ENCODE assay signal across 14 cellular contexts in genomic region chr10:8616166-8616565, GRCh38.
DNase-seq lines count a peak whose midpoint lies in the region; ATAC-seq, FAIRE-seq and TF ChIP-seq lines count a peak whose summit lies in the region.
"Had no signal": no experiment of that assay in that cellular context is flagged by ENCODE, and none has a peak within 500 bp of the region (broad histone marks: within the 10 kb centered on the region; RNA-seq: fewer than 3 reads in every experiment).

No MANE protein-coding gene starts in this region.

- no peak overlapping the region for H3K27ac Mint-ChIP-seq in natural killer cell treated with Interleukin-12 subunit alpha and Interleukin-12 subunit beta and Interleukin-15 and Interleukin-18, amount 100 ng/mL, for 72 hours
- H3K27ac Mint-ChIP-seq: CD4-positive, alpha-beta T cell had no signal

- RAD21 ChIA-PET in GM12878 (lab: Charles Lee; ENCODE audit: unreplicated experiment), result no interaction called here

- TF ChIP-seq RAD21 in GM12878 (IDR thresholded peaks at IDR 0.05; ENCODE audit: insufficient read depth, low read depth, low read length), result no peak

- no peaks in the 10 kb centered on the region for H4K20me1 ChIP-seq in GM12878 (ENCODE audit: control insufficient read depth, insufficient read depth)

- H2AFZ ChIP-seq in GM12878 (ENCODE audit: control insufficient read depth, low read depth, low read length), result no peak overlapping the region

- TF ChIP-seq EP300 in GM12878 (IDR thresholded peaks at IDR 0.05; ENCODE audit: borderline replicate concordance in 1 of 2, control insufficient read depth in 1 of 2, low read depth in 2 of 2, low read length in 2 of 2), result no peak; a peak in 1 of 4 replicates

- DNase-seq in GM10266 (ENCODE audit: extremely low spot score) (peak; percentile 8), GM12878 (ENCODE audit: low read depth, low spot score) (peak; percentile 19), brain microvascular endothelial cell (no peak), ascending aorta (ENCODE audit: low spot score in 2 of 2) (no peak)
- no peak for DNase-seq in natural killer cell treated with Interleukin-12 subunit alpha and Interleukin-12 subunit beta and Interleukin-15 and Interleukin-18, amount 100 ng/mL, for 72 hours (ENCODE audit: low spot score)
- no peak for DNase-seq in stimulated activated naive CD4-positive, alpha-beta T cell treated with Interleukin-2 at 50 U/mL for 16 hours (lab: John Stamatoyannopoulos, UW)
- DNase-seq: CD4-positive, alpha-beta T cell; left cardiac atrium; NCI-H1092; pancreas; T-helper 9 cell had no signal

- H3K9ac ChIP-seq in GM12878 (ENCODE audit: control insufficient read depth, insufficient read depth, low read length), result no peak overlapping the region

- in situ Hi-C loops in GM12878 (cut with MboI) (no loop called here), brain microvascular endothelial cell (cut with HindIII; ENCODE audit: low pct_ligation_motif_present, low sequenced_read_pairs) (no loop called here)

- no peaks in the 10 kb centered on the region for H3K36me3 Mint-ChIP-seq in natural killer cell treated with Interleukin-12 subunit alpha and Interleukin-12 subunit beta and Interleukin-15 and Interleukin-18, amount 100 ng/mL, for 72 hours

- H3K4me3 ChIP-seq in GM12878 (no peak overlapping the region), brain microvascular endothelial cell (ENCODE audit: low read depth, low read length) (no peak overlapping the region), ascending aorta (no peak overlapping the region)
- H3K4me3 ChIP-seq: pancreas, thyroid gland had no signal

- H3K36me3 ChIP-seq in GM12878 (ENCODE audit: control insufficient read depth in 2 of 2, insufficient read depth in 2 of 2, low read length in 1 of 2) (no peaks in the 10 kb centered on the region), brain microvascular endothelial cell (replicated peaks) (no peaks in the 10 kb centered on the region), ascending aorta (no peaks in the 10 kb centered on the region)
- H3K36me3 ChIP-seq: pancreas, thyroid gland had no signal

- no peak for TF ChIP-seq POLR2A in GM12878 (IDR thresholded peaks at IDR 0.05; ENCODE audit: low read depth, low read length)

- H3K27me3 ChIP-seq in GM12878 (replicated peaks in 1 of 2; ENCODE audit: control insufficient read depth in 2 of 2, insufficient read depth in 2 of 2, low read length in 1 of 2) (no peaks in the 10 kb centered on the region), brain microvascular endothelial cell (replicated peaks) (no peaks in the 10 kb centered on the region), ascending aorta (no peaks in the 10 kb centered on the region)
- H3K27me3 ChIP-seq: thyroid gland had no signal

- H3K4me2 ChIP-seq in GM12878 (ENCODE audit: control insufficient read depth, insufficient read depth), result no peak overlapping the region

- no peak overlapping the region for H3K4me3 Mint-ChIP-seq in natural killer cell treated with Interleukin-12 subunit alpha and Interleukin-12 subunit beta and Interleukin-15 and Interleukin-18, amount 100 ng/mL, for 72 hours
- H3K4me3 Mint-ChIP-seq: CD4-positive, alpha-beta T cell had no signal

- WGBS in GM12878 (ENCODE audit: insufficient coverage, insufficient replicate concordance, low lambda C conversion rate, missing lambda C conversion rate), result 1% methylated on average over 6 of the region's 6 CpGs

- H3K79me2 ChIP-seq in GM12878 (ENCODE audit: control insufficient read depth, insufficient read depth, low read length), result no peaks in the 10 kb centered on the region

- intact Hi-C loops in GM12878 (cut with micrococcal nuclease; ENCODE audit: unreplicated experiment), result no loop called here
- intact Hi-C loops in ascending aorta (cut with DNase I), result no loop called here

- no peaks in the 10 kb centered on the region; the same call in 2 of the 3 replicates for H3K9me3 ChIP-seq in GM12878 (replicated peaks; ENCODE audit: control insufficient read depth, insufficient read depth, low read length)
- no peaks in the 10 kb centered on the region for H3K9me3 ChIP-seq in ascending aorta
- H3K9me3 ChIP-seq: pancreas, thyroid gland had no signal

- H3K9me3 Mint-ChIP-seq in natural killer cell treated with Interleukin-12 subunit alpha and Interleukin-12 subunit beta and Interleukin-15 and Interleukin-18, amount 100 ng/mL, for 72 hours, result peaks cover 5% of the 10 kb centered on the region

- no peak for FAIRE-seq in GM12878 (lab: Jason Lieb, UNC)
- FAIRE-seq: pancreas had no signal

- CTCF ChIA-PET in GM12878 (lab: Yijun Ruan, JAX), result no interaction called here

- H3K4me1 ChIP-seq in GM12878 (ENCODE audit: control insufficient read depth, insufficient read depth, low read length) (no peaks in the 10 kb centered on the region), ascending aorta (no peaks in the 10 kb centered on the region)
- H3K4me1 ChIP-seq: pancreas had no signal

- H3K27me3 Mint-ChIP-seq in natural killer cell treated with Interleukin-12 subunit alpha and Interleukin-12 subunit beta and Interleukin-15 and Interleukin-18, amount 100 ng/mL, for 72 hours, result peaks cover 20 to 26% of the 10 kb centered on the region in 2 donors
- H3K27me3 Mint-ChIP-seq: CD4-positive, alpha-beta T cell had no signal

- no peaks in the 10 kb centered on the region for H3K4me1 Mint-ChIP-seq in natural killer cell treated with Interleukin-12 subunit alpha and Interleukin-12 subunit beta and Interleukin-15 and Interleukin-18, amount 100 ng/mL, for 72 hours (ENCODE audit: low read depth in 2 of 2)

- ATAC-seq in GM19397 (IDR thresholded peaks at IDR 0.05; ENCODE audit: unreplicated experiment) (peak; percentile 73), HG03095 (IDR thresholded peaks at IDR 0.05; ENCODE audit: unreplicated experiment) (peak; percentile 84), GM12878 (peak; percentile 89)
- no peak for ATAC-seq in natural killer cell treated with Interleukin-12 subunit alpha and Interleukin-12 subunit beta and Interleukin-15 and Interleukin-18, amount 100 ng/mL, for 72 hours
- ATAC-seq: left cardiac atrium had no signal

- BruUV-seq in GM12878 (replicated peaks; lab: Mats Ljungman, UMichigan), result no TSS peak

- H3K27ac ChIP-seq in GM12878 (ENCODE audit: control insufficient read depth, insufficient read depth) (no peak overlapping the region), brain microvascular endothelial cell (no peak overlapping the region), ascending aorta (no peak overlapping the region)
- H3K27ac ChIP-seq: pancreas, thyroid gland had no signal

- no peak for TF ChIP-seq CTCF in GM10266 (IDR thresholded peaks at IDR 0.05; ENCODE audit: control insufficient read depth, insufficient read depth, low read depth, missing control alignments)
- no peak for TF ChIP-seq CTCF in GM12878 (IDR thresholded peaks at IDR 0.05 in 2 of 3, conservative IDR thresholded peaks at IDR 0.05 in 1 of 3; ENCODE audit: control insufficient read depth in 2 of 3, extremely low read depth in 1 of 3, insufficient read depth in 1 of 3, low read depth in 3 of 3, low read length in 3 of 3)
- TF ChIP-seq CTCF in brain microvascular endothelial cell (IDR thresholded peaks at IDR 0.05; ENCODE audit: low read depth, low read length, missing control alignments), result no peak
- no peak for TF ChIP-seq CTCF in ascending aorta (IDR thresholded peaks at IDR 0.05)

- SMC1A ChIA-PET in GM12878 (lab: Charles Lee; ENCODE audit: uncharacterized antibody, unreplicated experiment), result interaction anchor here (1.2 to 3.5 kb wide), 2 partner anchors 10 to 22 kb away, joined by 3 to 15 read pairs; no protein-coding TSS in a partner anchor

- POLR2A ChIA-PET in GM12878 (lab: Charles Lee), result interaction anchor here (0.6 kb wide), 1 partner anchor 447 kb away, joined by 3 read pairs; no protein-coding TSS in a partner anchor

TF ChIP-seq in GM12878, 131 proteins besides CTCF, POLR2A, EP300 and RAD21 (continues in another document):
- TF ChIP-seq FOXM1 (IDR thresholded peaks at IDR 0.05; ENCODE audit: low read depth, low read length) (peak; percentile 71; the same call in 1 of the 2 replicates), IKZF2 (IDR thresholded peaks at IDR 0.05) (peak; percentile 93 to 96), ZNF217 (IDR thresholded peaks at IDR 0.05) (peak; percentile 76; the same call in 1 of the 2 replicates), ZBTB33 (IDR thresholded peaks at IDR 0.05) (no peak), NR2C1 (IDR thresholded peaks at IDR 0.05) (no peak), TBL1XR1 (IDR thresholded peaks at IDR 0.05; ENCODE audit: low read depth, low read length) (peak; percentile 66), MEF2A (IDR thresholded peaks at IDR 0.05; ENCODE audit: insufficient read depth, low read depth, low read length) (peak; percentile 86), MTA2 (IDR thresholded peaks at IDR 0.05; ENCODE audit: low read depth) (peak; percentile 87), MTA3 (IDR thresholded peaks at IDR 0.05; ENCODE audit: borderline replicate concordance, low read length) (peak; percentile 50; the same call in 1 of the 2 replicates), ZSCAN29 (IDR thresholded peaks at IDR 0.05) (0 out of 2 replicates have a peak, but pooled peaks have one; percentile 11)

Comparison
In these comparisons a context has a peak if more than half of its experiments do, and no peak if none do; other contexts are left out.
1. DNase-seq: peak in GM10266 (single experiment) and GM12878 (single experiment); none in natural killer cell treated with Interleukin-12 subunit alpha and Interleukin-12 subunit beta and Interleukin-15 and Interleukin-18, amount 100 ng/mL, for 72 hours (single experiment), brain microvascular endothelial cell (single experiment), ascending aorta (0 of 2) and stimulated activated naive CD4-positive, alpha-beta T cell treated with Interleukin-2 at 50 U/mL for 16 hours (single experiment).
2. ATAC-seq: peak in GM19397 (single experiment), HG03095 (single experiment) and GM12878 (single experiment); none in natural killer cell treated with Interleukin-12 subunit alpha and Interleukin-12 subunit beta and Interleukin-15 and Interleukin-18, amount 100 ng/mL, for 72 hours (0 of 2).